In the genomic region with DNA sequence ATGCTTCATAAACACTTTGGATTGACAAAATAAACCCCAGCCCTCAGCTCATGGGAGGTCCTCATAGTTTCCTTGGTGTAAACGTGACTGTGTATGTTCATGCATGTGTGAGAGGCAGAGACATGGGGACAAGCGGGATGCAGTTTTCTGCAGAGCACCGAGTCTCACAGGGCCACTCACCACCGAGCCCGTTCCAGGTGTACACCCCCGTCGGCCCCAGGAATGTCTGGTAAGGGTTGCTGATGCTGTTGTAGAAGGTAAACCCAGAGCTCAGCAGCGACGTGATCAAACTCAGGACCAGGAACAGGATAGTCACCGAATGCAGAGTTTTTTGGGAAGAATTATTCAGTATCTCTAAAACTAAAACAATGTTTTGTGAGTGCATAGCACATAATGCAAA, we compare ENCODE assay signal across 10 cellular contexts. TPM values are rescaled to one million over a fixed set of nuclear protein-coding genes. Genes with fewer than 3 reads are reported as not detected.
"Had no signal": no experiment of that assay in that cellular context is flagged by ENCODE, and none has a peak within 500 bp of the region (broad histone marks: within the 10 kb centered on the region; RNA-seq: fewer than 3 reads in every experiment).

No MANE protein-coding gene starts in this region.

- H3K9me3 Mint-ChIP-seq: IgD-negative memory B cell had no signal

- H3K4me3 ChIP-seq: GM23248, HAP-1 had no signal

- H3K36me3 ChIP-seq: HAP-1 had no signal

- H3K27ac Mint-ChIP-seq: HFFc6, IgD-negative memory B cell had no signal

- H3K9me3 ChIP-seq: HAP-1 had no signal

- H3K36me3 Mint-ChIP-seq: IgD-negative memory B cell had no signal

- ATAC-seq: HCT116, HepG2 had no signal

- H3K4me3 Mint-ChIP-seq: HFFc6, IgD-negative memory B cell had no signal

- H3K27ac ChIP-seq: GM23248, HL-60 had no signal

- DNase-seq: GM23248, GOT3, H7, HFFc6 had no signal

- H3K4me1 ChIP-seq: HAP-1 had no signal

RNA-seq across cellular contexts. Expression of a gene that starts 9.2 kb away (rescaled TPM):
- total RNA-seq: GM23248, H7, HepG2, HFFc6, HT1080 had no signal
- polyA plus RNA-seq: GM23248, HepG2, IgD-negative memory B cell had no signal
